ENCODE assay signal across 1 cellular context in genomic region chr12:108379761-108380160, GRCh38.
A peak's percentile ranks its signal among the peaks of the same experiment; 100 is the strongest.
TF ChIP-seq lines count a peak whose summit lies in the region.

No MANE protein-coding gene starts in this region.

TF ChIP-seq in K562, 482 proteins besides CTCF, POLR2A, EP300 and RAD21 (continued from another document):
- no peak for TF ChIP-seq MGA (IDR thresholded peaks at IDR 0.05)
- TF ChIP-seq MEIS2 (IDR thresholded peaks at IDR 0.05; ENCODE audit: partially characterized antibody), result peak; percentile 28
- no peak for TF ChIP-seq ZNF764 (CRISPR knock-in tag; IDR thresholded peaks at IDR 0.05; ENCODE audit: low read depth)
- TF ChIP-seq PKNOX1 (IDR thresholded peaks at IDR 0.05), result 0 out of 2 replicates have a peak, but pooled peaks have one; percentile 34
- no peak for TF ChIP-seq RBBP5 (IDR thresholded peaks at IDR 0.05; ENCODE audit: borderline replicate concordance, insufficient read depth, low read length, poor library complexity, severe bottlenecking)
